Comparison of ENCODE assay signal across 1 cellular context in genomic region chr1:66490817-66491216, GRCh38.
TF ChIP-seq lines count a peak whose summit lies in the region.

No MANE protein-coding gene starts in this region.

TF ChIP-seq in WTC11, 78 proteins besides CTCF, POLR2A, EP300 and RAD21 (continued from another document):
- TF ChIP-seq PRDM15 (CRISPR knock-in tag; IDR thresholded peaks at IDR 0.05) (no peak), ZNF219 (CRISPR knock-in tag; IDR thresholded peaks at IDR 0.05; ENCODE audit: borderline replicate concordance) (no peak), ATF3 (CRISPR knock-in tag; conservative IDR thresholded peaks at IDR 0.05) (no peak)
